ENCODE assay signal across 23 cellular contexts in genomic region chr1:85602536-85602935, GRCh38. TPM values are rescaled to one million over a fixed set of nuclear protein-coding genes. Genes with fewer than 3 reads are reported as not detected.
DNase-seq lines count a peak whose midpoint lies in the region; ATAC-seq, FAIRE-seq and TF ChIP-seq lines count a peak whose summit lies in the region.
"Had no signal": no experiment of that assay in that cellular context is flagged by ENCODE, and none has a peak within 500 bp of the region (broad histone marks: within the 10 kb centered on the region; RNA-seq: fewer than 3 reads in every experiment).

No MANE protein-coding gene starts in this region.

- H3K9me3 ChIP-seq in OCI-LY1 (ENCODE audit: low read length) (no peaks in the 10 kb centered on the region), K562 (replicated peaks; ENCODE audit: control insufficient read depth, insufficient read depth, low read depth, low read length) (no peaks in the 10 kb centered on the region), mesenchymal stem cell (ENCODE audit: control insufficient read depth, low read length) (no peaks in the 10 kb centered on the region)
- H3K9me3 ChIP-seq: A549, BE2C, Peyer's patch, SJSA1 had no signal

- peaks cover 44% of the 10 kb centered on the region for H3K4me1 Mint-ChIP-seq in GM23338

- H3K27ac ChIP-seq in GM23338 (ENCODE audit: low read depth), result no peak overlapping the region
- H3K27ac ChIP-seq in OCI-LY1 (ENCODE audit: low read depth, low read length, poor library complexity, severe bottlenecking), result no peak overlapping the region
- no peak overlapping the region for H3K27ac ChIP-seq in K562 (ENCODE audit: extremely low read depth, low read depth, low read length)
- no peak overlapping the region for H3K27ac ChIP-seq in mesenchymal stem cell (ENCODE audit: low read length, poor library complexity, severe bottlenecking)
- H3K27ac ChIP-seq: GM23248, Peyer's patch, SJSA1 had no signal

- POLR2A ChIA-PET in K562 (lab: Yijun Ruan, JAX), result interaction anchor here (0.7 kb wide), 1 partner anchor 21 kb away, joined by 3 read pairs; no protein-coding TSS in a partner anchor

- no peaks in the 10 kb centered on the region for H3K27me3 ChIP-seq in GM23338 (ENCODE audit: insufficient read depth)
- H3K27me3 ChIP-seq in OCI-LY1 (ENCODE audit: insufficient read depth, low read length), result no peaks in the 10 kb centered on the region
- peaks cover 0 to 11% of the 10 kb centered on the region in 2 experiments; a peak in 3 of 5 replicates for H3K27me3 ChIP-seq in K562 (ENCODE audit: control insufficient read depth in 2 of 2, insufficient read depth in 2 of 2, low read length in 2 of 2)
- no peaks in the 10 kb centered on the region for H3K27me3 ChIP-seq in mesenchymal stem cell (ENCODE audit: control insufficient read depth in 1 of 2, insufficient read depth in 1 of 2, low read length in 2 of 2)
- H3K27me3 ChIP-seq: BE2C, Peyer's patch, SJSA1 had no signal

- H3K9me1 ChIP-seq in K562 (ENCODE audit: control insufficient read depth, insufficient read depth, low read length), result peaks cover 2% of the 10 kb centered on the region

- H3K36me3 ChIP-seq in GM23338 (ENCODE audit: insufficient read depth), result no peaks in the 10 kb centered on the region; the same call in 1 of the 2 replicates
- no peaks in the 10 kb centered on the region for H3K36me3 ChIP-seq in OCI-LY1 (ENCODE audit: insufficient read depth, low read length)
- no peaks in the 10 kb centered on the region for H3K36me3 ChIP-seq in K562 (ENCODE audit: control insufficient read depth, insufficient read depth, low read length)
- no peaks in the 10 kb centered on the region for H3K36me3 ChIP-seq in mesenchymal stem cell (ENCODE audit: control insufficient read depth in 1 of 2, insufficient read depth in 2 of 2, low read depth in 1 of 2, low read length in 2 of 2)
- H3K36me3 ChIP-seq: BE2C, Peyer's patch, SJSA1 had no signal

- H2AK5ac ChIP-seq in mesenchymal stem cell (ENCODE audit: low read length, severe bottlenecking), result peak overlapping the region; percentile 85

- H3K4me2 ChIP-seq in GM23338 (no peak overlapping the region), OCI-LY1 (ENCODE audit: low read length) (no peak overlapping the region), K562 (ENCODE audit: insufficient read depth, low read length) (no peak overlapping the region), mesenchymal stem cell (ENCODE audit: low read length, poor library complexity, severe bottlenecking) (no peak overlapping the region)
- H3K4me2 ChIP-seq: A549 had no signal

- in situ Hi-C loops in K562 (cut with MboI), result no loop called here

- H3K4me1 ChIP-seq in GM23338 (ENCODE audit: insufficient read depth) (peaks cover 18% of the 10 kb centered on the region), OCI-LY1 (ENCODE audit: insufficient read depth, low read length, severe bottlenecking) (no peaks in the 10 kb centered on the region), K562 (replicated peaks in 1 of 2; ENCODE audit: control insufficient read depth in 2 of 2, insufficient read depth in 2 of 2, low read length in 2 of 2) (no peaks in the 10 kb centered on the region), mesenchymal stem cell (ENCODE audit: control insufficient read depth, insufficient read depth, low read depth, low read length) (peaks cover 23% of the 10 kb centered on the region)
- H3K4me1 ChIP-seq: BE2C had no signal

- TF ChIP-seq POLR2A in K562 (conservative IDR thresholded peaks at IDR 0.05), result no peak

- no peak overlapping the region for H3K14ac ChIP-seq in mesenchymal stem cell (ENCODE audit: low read length in 2 of 2)

- H4K91ac ChIP-seq in mesenchymal stem cell (ENCODE audit: low read length), result no peak overlapping the region

- no peak for FAIRE-seq in K562 (lab: Jason Lieb, UNC)
- FAIRE-seq: A549, D721Med, GM12891 had no signal

- H3K79me2 ChIP-seq in GM23338 (replicated peaks; ENCODE audit: insufficient read depth) (no peaks in the 10 kb centered on the region), OCI-LY1 (ENCODE audit: insufficient read depth, low read length) (no peaks in the 10 kb centered on the region), K562 (ENCODE audit: control insufficient read depth, insufficient read depth, low read length) (no peaks in the 10 kb centered on the region)

- ATAC-seq in GM23338, result peak; percentile 19
- ATAC-seq in K562, result peak; percentile 72
- ATAC-seq in GM21723 (IDR thresholded peaks at IDR 0.05; ENCODE audit: unreplicated experiment), result no peak
- ATAC-seq: A549, HCT116 had no signal

- H2AFZ ChIP-seq in GM23338, result no peak overlapping the region
- no peak overlapping the region for H2AFZ ChIP-seq in OCI-LY1 (ENCODE audit: low read length)
- H2AFZ ChIP-seq in K562 (ENCODE audit: low read depth, low read length), result no peak overlapping the region
- H2AFZ ChIP-seq in mesenchymal stem cell (ENCODE audit: low read depth, low read length), result no peak overlapping the region
- H2AFZ ChIP-seq: GM23248 had no signal

- H3K36me3 Mint-ChIP-seq in GM23338 (ENCODE audit: low read depth), result peaks cover 12% of the 10 kb centered on the region

- CTCF ChIA-PET in K562 (lab: Yijun Ruan, JAX; ENCODE audit: low intra/inter-chr PET ratio), result no interaction called here

- no peak overlapping the region for H3K4me3 ChIP-seq in GM23338
- H3K4me3 ChIP-seq in OCI-LY1 (ENCODE audit: low read depth, low read length, poor library complexity, severe bottlenecking), result no peak overlapping the region
- no peak overlapping the region for H3K4me3 ChIP-seq in K562
- no peak overlapping the region for H3K4me3 ChIP-seq in mesenchymal stem cell (ENCODE audit: insufficient read depth in 1 of 2, low read depth in 1 of 2, low read length in 2 of 2)
- H3K4me3 ChIP-seq: A549, GM23248, Peyer's patch, SJSA1 had no signal

- H3F3A ChIP-seq in GM23338 (replicated peaks; ENCODE audit: low read depth) (no peaks in the 10 kb centered on the region; the same call in 1 of the 2 replicates), OCI-LY1 (ENCODE audit: insufficient read depth, low read length) (no peaks in the 10 kb centered on the region)

- no peak overlapping the region for H3K4me3 Mint-ChIP-seq in GM23338

- H3K4ac ChIP-seq in mesenchymal stem cell (ENCODE audit: low read depth in 1 of 2, low read length in 2 of 2), result no peak overlapping the region

- H3K23ac ChIP-seq in mesenchymal stem cell (ENCODE audit: low read length in 2 of 2), result no peak overlapping the region

- TF ChIP-seq EP300 in K562 (IDR thresholded peaks at IDR 0.05; ENCODE audit: low read length), result no peak

- H3K9ac ChIP-seq in OCI-LY1 (ENCODE audit: low read length) (no peak overlapping the region), K562 (ENCODE audit: insufficient read depth in 1 of 2, low read depth in 2 of 2, low read length in 2 of 2) (no peak overlapping the region), mesenchymal stem cell (ENCODE audit: low read length) (no peak overlapping the region)
- H3K9ac ChIP-seq: GM23248 had no signal

- 0% methylated on average over 5 of the region's 5 CpGs for WGBS in K562 (ENCODE audit: insufficient coverage, low coverage, missing lambda C conversion rate)
- 87% methylated on average over 5 of the region's 5 CpGs for WGBS in mesenchymal stem cell

- intact Hi-C loops in K562 (cut with micrococcal nuclease), result no loop called here

- no peaks in the 10 kb centered on the region for H3K79me1 ChIP-seq in mesenchymal stem cell (replicated peaks; ENCODE audit: low read length, poor library complexity, severe bottlenecking)

- H3K18ac ChIP-seq in mesenchymal stem cell (ENCODE audit: low read depth in 1 of 2, low read length in 2 of 2), result peak overlapping the region; percentile 35 to 64

- no peak overlapping the region for H4K8ac ChIP-seq in mesenchymal stem cell (ENCODE audit: low read length)

- no peak overlapping the region for H2BK15ac ChIP-seq in mesenchymal stem cell (ENCODE audit: low read depth, poor library complexity, severe bottlenecking)

- no peak overlapping the region for H2BK5ac ChIP-seq in mesenchymal stem cell (ENCODE audit: low read depth, low read length, poor library complexity, severe bottlenecking)

- peak; percentile 34 for DNase-seq in GM23338 (ENCODE audit: low spot score)
- DNase-seq in K562 (ENCODE audit: extremely low read depth in 1 of 4, low spot score in 3 of 4), result no peak
- no peak for DNase-seq in mesenchymal stem cell
- DNase-seq in central memory CD4-positive, alpha-beta T cell, result no peak
- no peak for DNase-seq in NCI-H1105 (lab: John Stamatoyannopoulos, UW)
- DNase-seq: BE2C, DMS79 treated with DMSO at 0.1 percent for 48 hours, GM23248, NCI-H1092 treated with DMSO at 0.1 percent for 48 hours, NCI-H146, NCI-H2029, NCI-H226, NCI-H510A treated with DMSO at 0.1 percent for 48 hours, NCI-H748 treated with DMSO at 0.1 percent for 48 hours, Peyer's patch, T-helper 1 cell had no signal

- 0 out of 2 replicates have a peak, but pooled peaks cover 24% of the 10 kb centered on the region for H3K9me2 ChIP-seq in GM23338 (ENCODE audit: insufficient read depth)
- no peaks in the 10 kb centered on the region for H3K9me2 ChIP-seq in OCI-LY1 (ENCODE audit: low read depth, low read length)

- peak; percentile 35 to 78 for TF ChIP-seq CTCF in GM23338 (conservative IDR thresholded peaks at IDR 0.05; ENCODE audit: low read depth in 2 of 2)
- TF ChIP-seq CTCF in OCI-LY1 (IDR thresholded peaks at IDR 0.05; ENCODE audit: low read length), result peak; percentile 21; the same call in 1 of the 2 replicates
- TF ChIP-seq CTCF in K562 (IDR thresholded peaks at IDR 0.05 in 2 of 3, conservative IDR thresholded peaks at IDR 0.05 in 1 of 3; ENCODE audit: insufficient read depth in 2 of 3, low read depth in 1 of 3, low read length in 3 of 3), result peak in 2 of 3 experiments; percentile 15 to 21; a peak in 1 of 6 replicates

- TF ChIP-seq RAD21 in K562 (CRISPR knock-in tag; conservative IDR thresholded peaks at IDR 0.05 in 1 of 2, IDR thresholded peaks at IDR 0.05 in 1 of 2), result no peak

- no TSS peak for BruUV-seq in K562 (replicated peaks; lab: Mats Ljungman, UMichigan)

- H3K9me3 Mint-ChIP-seq in GM23338, result peaks cover 15% of the 10 kb centered on the region

- peak overlapping the region in 1 of 2 experiments; percentile 61 for H2BK12ac ChIP-seq in mesenchymal stem cell (ENCODE audit: low read length in 2 of 2)

- peaks cover 11% of the 10 kb centered on the region for H3K27me3 Mint-ChIP-seq in GM23338 (ENCODE audit: insufficient read depth, low read depth, poor library complexity)

- H3K27ac Mint-ChIP-seq in GM23338, result no peak overlapping the region

- no peak overlapping the region for H2BK120ac ChIP-seq in mesenchymal stem cell (ENCODE audit: low read depth, low read length)

- H4K20me1 ChIP-seq in GM23338 (replicated peaks; ENCODE audit: insufficient read depth) (no peaks in the 10 kb centered on the region), OCI-LY1 (ENCODE audit: insufficient read depth, low read length) (no peaks in the 10 kb centered on the region), K562 (replicated peaks; ENCODE audit: control insufficient read depth, insufficient read depth, low read length) (no peaks in the 10 kb centered on the region)

RNA-seq across cellular contexts. Expression of gene CCN1, which starts 22.0 kb away (rescaled TPM):
- 66.5 and 66.6 TPM in 2 replicates for total RNA-seq in GM23338 (2014; rRNA removed; shearing (Covaris generic))
- 130 and 132 TPM in 2 replicates for polyA plus RNA-seq in GM23338 (2016; fragmentation: Nextera tagmentation; extraction: Ambion mirVana)
- total RNA-seq in K562 (2011; cell fraction: chromatin; rRNA removed; ENCODE audit: low replicate concordance), result 2.5 and 3.1 TPM in 2 replicates
- total RNA-seq in K562 (2011; cell fraction: nucleolus; rRNA removed), result 3.2 and 3.4 TPM in 2 replicates
- total RNA-seq in K562 (2011; cell fraction: nucleoplasm; rRNA removed), result 2.0 and 2.7 TPM in 2 replicates
- total RNA-seq in K562 (2014; rRNA removed), result 0.27 and 1.0 TPM in 2 replicates
- total RNA-seq in K562 (2014; rRNA removed; fragmentation: Illumina TruSeq; extraction: Trizol), result 1.2 and 1.5 TPM in 2 replicates
- total RNA-seq in K562 (2015; rRNA removed; fragmentation: Illumina TruSeq; extraction: Trizol), result 0.62 and 0.64 TPM in 2 replicates
- 3.8 and 4.2 TPM in 2 replicates for total RNA-seq in K562 (2021)
- 0.31 and 0.59 TPM in 2 replicates for polyA plus RNA-seq in K562 (2011; rRNA removed)
- 0.69 and 1.1 TPM in 2 replicates for polyA plus RNA-seq in K562 (2011; cell fraction: cytosol; rRNA removed)
- polyA plus RNA-seq in K562 (2011; cell fraction: nucleus; rRNA removed), result 2.1 and 2.4 TPM in 2 replicates
- polyA plus RNA-seq in K562 (2012), result 2.7 and 3.6 TPM in 2 replicates
- polyA plus RNA-seq in K562 (2014; fragmentation: Illumina TruSeq; extraction: Trizol), result 1.5 and 2.8 TPM in 2 replicates
- under 1 TPM; 0.41 to 0.53 TPM for polyA plus RNA-seq in K562 (2014; fragmentation: Nextera tagmentation; extraction: Ambion mirVana)
- 1.7 and 4.2 TPM in 2 replicates for polyA plus RNA-seq in K562 (2014; rRNA removed)
- polyA minus RNA-seq in K562 (2011; rRNA and poly(A)+ RNA removed), result 0.72 and 0.95 TPM in 2 replicates
- 0.73 and 0.95 TPM in 2 replicates for polyA minus RNA-seq in K562 (2011; cell fraction: cytosol; rRNA and poly(A)+ RNA removed)
- polyA minus RNA-seq in K562 (2011; cell fraction: nucleus; rRNA and poly(A)+ RNA removed), result 0.67 and 2.7 TPM in 2 replicates
- polyA plus RNA-seq in mesenchymal stem cell (2013, experiment 1 of 2), result 408 TPM
- 395 TPM for polyA plus RNA-seq in mesenchymal stem cell (2013, experiment 2 of 2)

Comparison
In these comparisons a context has a peak if more than half of its experiments do, and no peak if none do; other contexts are left out.
1. RNA of gene CCN1, which starts 22.0 kb away (total RNA-seq): 66.5 to 66.6 TPM in GM23338; 0.27 to 4.2 TPM in K562; every median in the first group is over 10 times any median in the second.
2. Peak in every context shown above with its lines, with median percentiles within 50 percentile points of each other: CTCF ChIP-seq.